9 cellular contexts compared by ENCODE assay signal in genomic region chr16:10558746-10559641, GRCh38. TPM values are rescaled to one million over a fixed set of nuclear protein-coding genes. Genes with fewer than 3 reads are reported as not detected.
DNase-seq lines count a peak whose midpoint lies in the region; ATAC-seq and TF ChIP-seq lines count a peak whose summit lies in the region.
"Had no signal": no experiment of that assay in that cellular context is flagged by ENCODE, and none has a peak within 500 bp of the region (broad histone marks: within the 10 kb centered on the region; RNA-seq: fewer than 3 reads in every experiment).

No MANE protein-coding gene starts in this region.

- no peaks in the 10 kb centered on the region for H3K4me1 Mint-ChIP-seq in CD8-positive, alpha-beta T cell (ENCODE audit: low read depth)

- no peaks in the 10 kb centered on the region for H3K36me3 Mint-ChIP-seq in CD8-positive, alpha-beta T cell

- H3K27me3 Mint-ChIP-seq in CD8-positive, alpha-beta T cell (ENCODE audit: low read depth), result peaks cover 14% of the 10 kb centered on the region

- POLR2A ChIA-PET in CD8-positive, alpha-beta T cell (lab: Charles Lee), result no interaction called here

- H3K27ac ChIP-seq in ascending aorta (peak overlapping the region; percentile 79 to 93), heart right ventricle (peak overlapping the region; percentile 88 to 97 (median 92)), psoas muscle (peak overlapping the region; percentile 96)
- no peak overlapping the region for H3K27ac ChIP-seq in CD8-positive, alpha-beta T cell (ENCODE audit: low read depth, low read length)

- intact Hi-C loops in ascending aorta (cut with DNase I), result loop anchor here (1.0 to 2.0 kb wide), 3 partner anchors 21 to 184 kb away; partner anchors contain the start of genes EMP2 and NUBP1
- intact Hi-C loops in heart right ventricle (cut with DNase I), result no loop called here
- intact Hi-C loops in psoas muscle (cut with DNase I), result no loop called here
- intact Hi-C loops in CD8-positive, alpha-beta T cell (cut with DNase I, micrococcal nuclease), result no loop called here

- no peaks in the 10 kb centered on the region for H3K27me3 ChIP-seq in ascending aorta
- no peaks in the 10 kb centered on the region for H3K27me3 ChIP-seq in heart right ventricle
- no peaks in the 10 kb centered on the region for H3K27me3 ChIP-seq in psoas muscle (ENCODE audit: insufficient read depth in 3 of 3, low read length in 2 of 3)
- no peaks in the 10 kb centered on the region for H3K27me3 ChIP-seq in CD8-positive, alpha-beta T cell (ENCODE audit: insufficient read depth, low read length)

- CTCF ChIA-PET in CD8-positive, alpha-beta T cell (lab: Charles Lee), result interaction anchor here (0.7 kb wide), 1 partner anchor 38 kb away, joined by 3 read pairs; no protein-coding TSS in a partner anchor

- H3K9me3 ChIP-seq in ascending aorta (peaks cover 4 to 7% of the 10 kb centered on the region in 2 donors), heart right ventricle (peaks cover 0 to 13% (median 9%) of the 10 kb centered on the region in 11 donors), psoas muscle (peaks cover 6% of the 10 kb centered on the region)
- H3K9me3 ChIP-seq in CD8-positive, alpha-beta T cell (ENCODE audit: low read length), result no peaks in the 10 kb centered on the region

- 10 to 13% methylated on average over 25 of the region's 25 CpGs for WGBS in heart right ventricle, 2 donors
- WGBS in psoas muscle, 3 donors, result 1 to 11% (median 6%) methylated on average over 25 of the region's 25 CpGs

- peak overlapping the region; percentile 27 to 37 for H3K4me3 ChIP-seq in ascending aorta
- peak overlapping the region in 9 of 10 donors; percentile 1 to 46 (median 34) for H3K4me3 ChIP-seq in heart right ventricle
- peak overlapping the region; percentile 57 for H3K4me3 ChIP-seq in psoas muscle
- H3K4me3 ChIP-seq in CD8-positive, alpha-beta T cell (ENCODE audit: low read depth, low read length), result no peak overlapping the region

- peak; percentile 71 to 91 (median 84) for ATAC-seq in heart right ventricle
- ATAC-seq in psoas muscle, result peak; percentile 85 to 88 (median 86)
- ATAC-seq in CD8-positive, alpha-beta T cell, result no peak
- ATAC-seq in HG02981 (IDR thresholded peaks at IDR 0.05; ENCODE audit: unreplicated experiment), result no peak
- ATAC-seq in HG03521 (IDR thresholded peaks at IDR 0.05; ENCODE audit: unreplicated experiment), result no peak
- ATAC-seq: activated T-cell treated with anti-CD3 and anti-CD28 coated beads, Interleukin-2, amount 50 U/mL, for 4 hours had no signal

- peaks cover 9% of the 10 kb centered on the region for H3K9me3 Mint-ChIP-seq in CD8-positive, alpha-beta T cell

- TF ChIP-seq CTCF in ascending aorta (IDR thresholded peaks at IDR 0.05) (no peak), heart right ventricle (IDR thresholded peaks at IDR 0.05) (no peak), psoas muscle (IDR thresholded peaks at IDR 0.05) (no peak)
- no peak for TF ChIP-seq CTCF in CD8-positive, alpha-beta T cell (IDR thresholded peaks at IDR 0.05)

- H3K4me1 ChIP-seq in ascending aorta, result peaks cover 12 to 54% of the 10 kb centered on the region in 2 donors
- H3K4me1 ChIP-seq in heart right ventricle, result peaks cover 27 to 100% (median 88%) of the 10 kb centered on the region in 9 donors
- H3K4me1 ChIP-seq in psoas muscle, result peaks cover 52% of the 10 kb centered on the region
- no peaks in the 10 kb centered on the region for H3K4me1 ChIP-seq in CD8-positive, alpha-beta T cell (ENCODE audit: insufficient read depth, low read length)

- H3K36me3 ChIP-seq in ascending aorta (no peaks in the 10 kb centered on the region), heart right ventricle (peaks cover 0 to 6% (median 0%) of the 10 kb centered on the region in 9 donors), psoas muscle (ENCODE audit: insufficient read depth in 1 of 2, low read depth in 1 of 2) (no peaks in the 10 kb centered on the region)
- H3K36me3 ChIP-seq in CD8-positive, alpha-beta T cell (ENCODE audit: insufficient read depth, low read length), result no peaks in the 10 kb centered on the region

- no peak overlapping the region for H3K4me3 Mint-ChIP-seq in CD8-positive, alpha-beta T cell
- H3K4me3 Mint-ChIP-seq: activated T-cell treated with anti-CD3 and anti-CD28 coated beads, Interleukin-2, amount 50 U/mL, for 4 hours had no signal

- peak; percentile 64 for DNase-seq in Daoy (ENCODE audit: low read depth)
- DNase-seq in ascending aorta (ENCODE audit: low spot score in 2 of 2), result peak; percentile 46 to 88
- peak; percentile 75 to 81 for DNase-seq in heart right ventricle
- DNase-seq in psoas muscle, result peak; percentile 73 to 86
- no peak for DNase-seq in CD8-positive, alpha-beta T cell
- DNase-seq in ecto neural progenitor cell (ENCODE audit: low spot score), result no peak
- DNase-seq: activated T-cell treated with anti-CD3 and anti-CD28 coated beads, Interleukin-2, amount 50 U/mL, for 4 hours had no signal

- no peak overlapping the region for H3K27ac Mint-ChIP-seq in CD8-positive, alpha-beta T cell

RNA-seq across cellular contexts. Expression of gene EMP2, which starts 21.4 kb away (rescaled TPM):
- total RNA-seq in Daoy (2014; rRNA removed; shearing (Covaris generic)), result 14.2 and 15.5 TPM in 2 replicates
- 49.2 TPM for total RNA-seq in ascending aorta
- total RNA-seq in heart right ventricle, result 100 to 1,000 TPM in 1 of 10 donors, 10 to 100 TPM in 9; 44.6 to 108 (median 62.0) TPM
- polyA plus RNA-seq in heart right ventricle, result 10 to 100 TPM; 36.1 to 40.9 TPM
- 10 to 100 TPM; 11.0 to 25.4 (median 17.7) TPM for total RNA-seq in psoas muscle
- 10 to 100 TPM in 1 of 3 donors, 1 to 10 TPM in 2; 8.0 to 22.8 (median 9.9) TPM for polyA plus RNA-seq in psoas muscle
- not detected for total RNA-seq in CD8-positive, alpha-beta T cell

Comparison
In these comparisons a context has a peak if more than half of its experiments do, and no peak if none do; other contexts are left out.
1. DNase-seq: peak in Daoy (single experiment), ascending aorta (2 of 2), heart right ventricle (2 of 2) and psoas muscle (2 of 2); none in CD8-positive, alpha-beta T cell (0 of 7) and ecto neural progenitor cell (single experiment).
2. ATAC-seq: peak in heart right ventricle (8 of 8) and psoas muscle (4 of 4); none in CD8-positive, alpha-beta T cell (single experiment), HG02981 (single experiment) and HG03521 (single experiment).
3. RNA of gene EMP2, which starts 21.4 kb away (total RNA-seq): 44.6 to 108 TPM in heart right ventricle, 49.2 TPM in ascending aorta (single experiment), 11.0 to 25.4 TPM in psoas muscle and 14.2 to 15.5 TPM in Daoy; not detected in CD8-positive, alpha-beta T cell; every median in the first group is over 10 times any median in the second.